7 cellular contexts compared by ENCODE assay signal in the genomic region with DNA sequence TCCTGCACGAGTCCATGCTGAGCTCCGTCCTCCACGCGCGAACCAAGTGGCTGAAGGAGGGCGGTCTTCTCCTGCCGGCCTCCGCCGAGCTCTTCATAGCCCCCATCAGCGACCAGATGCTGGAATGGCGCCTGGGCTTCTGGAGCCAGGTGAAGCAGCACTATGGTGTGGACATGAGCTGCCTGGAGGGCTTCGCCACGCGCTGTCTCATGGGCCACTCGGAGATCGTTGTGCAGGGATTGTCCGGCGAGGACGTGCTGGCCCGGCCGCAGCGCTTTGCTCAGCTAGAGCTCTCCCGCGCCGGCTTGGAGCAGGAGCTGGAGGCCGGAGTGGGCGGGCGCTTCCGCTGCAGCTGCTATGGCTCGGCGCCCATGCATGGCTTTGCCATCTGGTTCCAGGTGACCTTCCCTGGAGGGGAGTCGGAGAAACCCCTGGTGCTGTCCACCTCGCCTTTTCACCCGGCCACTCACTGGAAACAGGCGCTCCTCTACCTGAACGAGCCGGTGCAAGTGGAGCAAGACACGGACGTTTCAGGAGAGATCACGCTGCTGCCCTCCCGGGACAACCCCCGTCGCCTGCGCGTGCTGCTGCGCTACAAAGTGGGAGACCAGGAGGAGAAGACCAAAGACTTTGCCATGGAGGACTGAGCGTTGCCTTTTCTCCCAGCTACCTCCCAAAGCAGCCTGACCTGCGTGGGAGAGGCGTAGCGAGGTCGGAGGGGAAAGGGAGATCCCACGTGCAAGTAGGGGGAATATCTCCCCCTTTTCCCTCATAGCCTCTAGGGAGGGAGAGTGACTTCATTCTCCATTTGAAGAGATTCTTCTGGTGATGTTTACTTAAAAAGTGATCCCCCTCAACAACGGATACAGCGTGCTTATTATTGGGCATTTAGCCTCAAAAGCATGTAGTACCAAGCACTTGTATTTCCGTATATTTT.
DNase-seq lines count a peak whose midpoint lies in the region; ATAC-seq and TF ChIP-seq lines count a peak whose summit lies in the region.

No MANE protein-coding gene starts in this region.

- DNase-seq in NCI-H1092 (lab: John Stamatoyannopoulos, UW) (peak; percentile 66), choroid plexus epithelial cell (ENCODE audit: low read depth) (peak; percentile 54), kidney tubule cell (ENCODE audit: low spot score) (peak; percentile 70)
- peak in 3 of 4 experiments; percentile 20 to 45 (median 39) for DNase-seq in stimulated activated CD4-positive, alpha-beta T cell treated with anti-CD3 and anti-CD28 coated beads, Interleukin-1b, Interleukin-23, amount 100 ng/mL, for 24 hours (ENCODE audit: low read depth in 4 of 4, low spot score in 1 of 4)

- H3K4me3 ChIP-seq in WI38 (ENCODE audit: low read depth, low read length) (peak overlapping the region; percentile 92), choroid plexus epithelial cell (ENCODE audit: low read depth, low read length) (peak overlapping the region; percentile 98)

- TF ChIP-seq CTCF in WI38 (IDR thresholded peaks at IDR 0.05; ENCODE audit: low read depth, low read length) (no peak), choroid plexus epithelial cell (conservative IDR thresholded peaks at IDR 0.05; ENCODE audit: low read depth, low read length) (no peak)

- ATAC-seq in GM18505 (IDR thresholded peaks at IDR 0.05; ENCODE audit: unreplicated experiment), result peak; percentile 56
- ATAC-seq in HG02610 (IDR thresholded peaks at IDR 0.05; ENCODE audit: unreplicated experiment), result peak; percentile 68

- peak; percentile 58 for TF ChIP-seq POLR2A in GM18505 (IDR thresholded peaks at IDR 0.05; ENCODE audit: borderline replicate concordance, extremely low read depth, insufficient read depth, insufficient read length)

Comparison
In these comparisons a context has a peak if more than half of its experiments do, and no peak if none do; other contexts are left out.
1. Peak in every context shown above with its lines: DNase-seq, ATAC-seq and H3K4me3 ChIP-seq.